ENCODE assay signal across 18 cellular contexts in genomic region chr3:118144919-118145318, GRCh38.
"Had no signal": no experiment of that assay in that cellular context is flagged by ENCODE, and none has a peak within 500 bp of the region (broad histone marks: within the 10 kb centered on the region; RNA-seq: fewer than 3 reads in every experiment).

No MANE protein-coding gene starts in this region.

- H3K4me1 ChIP-seq: psoas muscle, right lobe of liver, spleen had no signal

- H3K9me3 ChIP-seq: right lobe of liver had no signal

- H3K4me3 ChIP-seq: coronary artery, psoas muscle, right lobe of liver, spleen had no signal

- DNase-seq: activated CD4-positive, alpha-beta T cell treated with anti-CD3 and anti-CD28 coated beads for 4 hours; activated CD8-positive, alpha-beta memory T cell treated with anti-CD3 and anti-CD28 coated beads for 24 hours; activated naive CD4-positive, alpha-beta T cell treated with anti-CD3 and anti-CD28 coated beads for 36 hours; activated T-cell treated with anti-CD3 and anti-CD28 coated beads for 4 hours; effector CD4-positive, alpha-beta T cell; foreskin melanocyte; head of caudate nucleus; mammary epithelial cell; natural killer cell; occipital lobe; psoas muscle; spleen; stimulated activated CD4-positive, alpha-beta T cell treated with anti-CD3 and anti-CD28 coated beads, Interleukin-2, amount 100 ng/mL, for 24 hours; stimulated activated naive B cell treated with anti-CD40 and anti-IgM and Interleukin-4, amounts not matched to agents 10 μg/mL and 1 μg/mL and 100 μg/mL, for 72 hours; trophoblast cell had no signal

- H3K27ac ChIP-seq: coronary artery, psoas muscle, right lobe of liver, spleen had no signal

- H3K4me3 Mint-ChIP-seq: activated naive CD4-positive, alpha-beta T cell treated with anti-CD3 and anti-CD28 coated beads for 36 hours; activated T-helper 17 cell treated with anti-CD3 and anti-CD28 coated beads, Interleukin-2, amount 50 U/mL, for 72 hours; natural killer cell; stimulated activated naive B cell treated with anti-CD40 and anti-IgM and Interleukin-4, amounts not matched to agents 10 μg/mL and 1 μg/mL and 100 μg/mL, for 72 hours had no signal

- H3K27me3 Mint-ChIP-seq: activated T-helper 17 cell treated with anti-CD3 and anti-CD28 coated beads, Interleukin-2, amount 50 U/mL, for 72 hours; stimulated activated naive B cell treated with anti-CD40 and anti-IgM and Interleukin-4, amounts not matched to agents 10 μg/mL and 1 μg/mL and 100 μg/mL, for 72 hours had no signal

- H3K4me1 Mint-ChIP-seq: activated T-helper 17 cell treated with anti-CD3 and anti-CD28 coated beads, Interleukin-2, amount 50 U/mL, for 72 hours; natural killer cell; stimulated activated naive B cell treated with anti-CD40 and anti-IgM and Interleukin-4, amounts not matched to agents 10 μg/mL and 1 μg/mL and 100 μg/mL, for 72 hours had no signal

- H3K36me3 ChIP-seq: right lobe of liver, spleen had no signal

- ATAC-seq: activated T-helper 17 cell treated with anti-CD3 and anti-CD28 coated beads, Interleukin-2, amount 50 U/mL, for 72 hours; natural killer cell; psoas muscle; stimulated activated naive B cell treated with anti-CD40 and anti-IgM and Interleukin-4, amounts not matched to agents 10 μg/mL and 1 μg/mL and 100 μg/mL, for 72 hours had no signal

- H3K27me3 ChIP-seq: right lobe of liver, spleen had no signal

- H3K36me3 Mint-ChIP-seq: stimulated activated naive B cell treated with anti-CD40 and anti-IgM and Interleukin-4, amounts not matched to agents 10 μg/mL and 1 μg/mL and 100 μg/mL, for 72 hours had no signal

- H3K27ac Mint-ChIP-seq: activated naive CD4-positive, alpha-beta T cell treated with anti-CD3 and anti-CD28 coated beads for 36 hours; activated T-helper 17 cell treated with anti-CD3 and anti-CD28 coated beads, Interleukin-2, amount 50 U/mL, for 72 hours; natural killer cell; stimulated activated naive B cell treated with anti-CD40 and anti-IgM and Interleukin-4, amounts not matched to agents 10 μg/mL and 1 μg/mL and 100 μg/mL, for 72 hours had no signal
